In genomic region chr15:85563328-85563727, GRCh38 we compare ENCODE assay signal across 11 cellular contexts.
DNase-seq lines count a peak whose midpoint lies in the region; ATAC-seq, FAIRE-seq and TF ChIP-seq lines count a peak whose summit lies in the region.
"Had no signal": no experiment of that assay in that cellular context is flagged by ENCODE, and none has a peak within 500 bp of the region (broad histone marks: within the 10 kb centered on the region; RNA-seq: fewer than 3 reads in every experiment).

No MANE protein-coding gene starts in this region.

- no peaks in the 10 kb centered on the region for H3K36me3 ChIP-seq in H7 (replicated peaks; ENCODE audit: control insufficient read depth, insufficient read depth, low read length)
- no peaks in the 10 kb centered on the region for H3K36me3 ChIP-seq in small intestine (ENCODE audit: control insufficient read depth in 2 of 2, insufficient read depth in 2 of 2, low read length in 2 of 2)

- H3K27me3 ChIP-seq in H7 (ENCODE audit: control insufficient read depth, insufficient read depth, low read length) (no peaks in the 10 kb centered on the region), small intestine (ENCODE audit: control insufficient read depth in 2 of 2, insufficient read depth in 2 of 2, low read length in 2 of 2) (no peaks in the 10 kb centered on the region)

- H3K4me1 Mint-ChIP-seq in activated CD4-positive, alpha-beta memory T cell treated with anti-CD3 and anti-CD28 coated beads for 36 hours (ENCODE audit: low read depth), result peaks cover 25% of the 10 kb centered on the region

- FAIRE-seq in small intestine (lab: Jason Lieb, UNC), result no peak

- peak; percentile 46 for DNase-seq in H7
- DNase-seq in choroid plexus epithelial cell (ENCODE audit: low read depth), result peak; percentile 89
- DNase-seq in left colon, result peak in 1 of 2 donors; percentile 42
- DNase-seq in small intestine, result peak; percentile 95
- no peak for DNase-seq in NCI-H1417 treated with DMSO at 0.1 percent for 48 hours (lab: John Stamatoyannopoulos, UW)
- DNase-seq in DMS 273 treated with DMSO at 0.1 percent for 48 hours (lab: John Stamatoyannopoulos, UW), result no peak
- no peak for DNase-seq in activated CD4-positive, alpha-beta memory T cell treated with anti-CD3 and anti-CD28 coated beads for 36 hours
- DNase-seq in NCI-H2029 treated with DMSO at 0.1 percent for 48 hours (lab: John Stamatoyannopoulos, UW), result no peak
- DNase-seq: CD8-positive, alpha-beta memory T cell; NCI-H2227 treated with DMSO at 0.1 percent for 48 hours had no signal

- ATAC-seq in left colon, result peak; percentile 93
- ATAC-seq: activated naive CD4-positive, alpha-beta T cell treated with anti-CD3 and anti-CD28 coated beads, Interleukin-2, amount 50 U/mL, for 72 hours had no signal

- intact Hi-C loops in left colon (cut with DNase I, micrococcal nuclease), result no loop called here
- intact Hi-C loops in activated CD4-positive, alpha-beta memory T cell treated with anti-CD3 and anti-CD28 coated beads for 36 hours (cut with micrococcal nuclease), result no loop called here

- no peaks in the 10 kb centered on the region for H3K27me3 Mint-ChIP-seq in activated CD4-positive, alpha-beta memory T cell treated with anti-CD3 and anti-CD28 coated beads for 36 hours
- H3K27me3 Mint-ChIP-seq: CD8-positive, alpha-beta memory T cell had no signal

- CTCF ChIA-PET in activated CD4-positive, alpha-beta memory T cell treated with anti-CD3 and anti-CD28 coated beads for 36 hours (lab: Charles Lee), result no interaction called here

- H3K9me3 ChIP-seq in small intestine (ENCODE audit: control insufficient read depth, low read depth), result no peaks in the 10 kb centered on the region

- no peaks in the 10 kb centered on the region for H3K36me3 Mint-ChIP-seq in activated CD4-positive, alpha-beta memory T cell treated with anti-CD3 and anti-CD28 coated beads for 36 hours
- H3K36me3 Mint-ChIP-seq: activated naive CD4-positive, alpha-beta T cell treated with anti-CD3 and anti-CD28 coated beads, Interleukin-2, amount 50 U/mL, for 72 hours had no signal

- H3K27ac Mint-ChIP-seq in activated CD4-positive, alpha-beta memory T cell treated with anti-CD3 and anti-CD28 coated beads for 36 hours, result no peak overlapping the region
- H3K27ac Mint-ChIP-seq: activated naive CD4-positive, alpha-beta T cell treated with anti-CD3 and anti-CD28 coated beads, Interleukin-2, amount 50 U/mL, for 72 hours; CD8-positive, alpha-beta memory T cell had no signal

- H3K4me1 ChIP-seq in small intestine (ENCODE audit: control insufficient read depth in 2 of 2, insufficient read depth in 1 of 2, low read depth in 1 of 2, low read length in 1 of 2), result peaks cover 2 to 3% of the 10 kb centered on the region in 2 donors

- POLR2A ChIA-PET in activated CD4-positive, alpha-beta memory T cell treated with anti-CD3 and anti-CD28 coated beads for 36 hours (lab: Charles Lee), result no interaction called here

- peak overlapping the region; percentile 30 to 86 for H3K27ac ChIP-seq in small intestine (ENCODE audit: low read depth in 1 of 2, low read length in 1 of 2)

- no peak for TF ChIP-seq CTCF in choroid plexus epithelial cell (conservative IDR thresholded peaks at IDR 0.05; ENCODE audit: low read depth, low read length)

- 3 to 63% (median 26%) methylated on average over 3 of the region's 3 CpGs for WGBS in small intestine, 3 donors

- H3K9me3 Mint-ChIP-seq in activated CD4-positive, alpha-beta memory T cell treated with anti-CD3 and anti-CD28 coated beads for 36 hours, result no peaks in the 10 kb centered on the region
- H3K9me3 Mint-ChIP-seq: activated naive CD4-positive, alpha-beta T cell treated with anti-CD3 and anti-CD28 coated beads, Interleukin-2, amount 50 U/mL, for 72 hours; CD8-positive, alpha-beta memory T cell had no signal

- no peak overlapping the region for H3K4me3 ChIP-seq in H7 (ENCODE audit: insufficient read depth, low read depth, low read length)
- H3K4me3 ChIP-seq in choroid plexus epithelial cell (ENCODE audit: low read depth, low read length), result no peak overlapping the region
- H3K4me3 ChIP-seq in small intestine (ENCODE audit: low read depth in 1 of 2, low read length in 2 of 2), result no peak overlapping the region

- H3K4me3 Mint-ChIP-seq in activated CD4-positive, alpha-beta memory T cell treated with anti-CD3 and anti-CD28 coated beads for 36 hours, result no peak overlapping the region
- H3K4me3 Mint-ChIP-seq: CD8-positive, alpha-beta memory T cell had no signal

Comparison
In these comparisons a context has a peak if more than half of its experiments do, and no peak if none do; other contexts are left out.
1. DNase-seq: peak in H7 (single experiment), choroid plexus epithelial cell (single experiment) and small intestine (single experiment); none in NCI-H1417 treated with DMSO at 0.1 percent for 48 hours (single experiment), DMS 273 treated with DMSO at 0.1 percent for 48 hours (single experiment), activated CD4-positive, alpha-beta memory T cell treated with anti-CD3 and anti-CD28 coated beads for 36 hours (single experiment) and NCI-H2029 treated with DMSO at 0.1 percent for 48 hours (single experiment).